In the genomic region with DNA sequence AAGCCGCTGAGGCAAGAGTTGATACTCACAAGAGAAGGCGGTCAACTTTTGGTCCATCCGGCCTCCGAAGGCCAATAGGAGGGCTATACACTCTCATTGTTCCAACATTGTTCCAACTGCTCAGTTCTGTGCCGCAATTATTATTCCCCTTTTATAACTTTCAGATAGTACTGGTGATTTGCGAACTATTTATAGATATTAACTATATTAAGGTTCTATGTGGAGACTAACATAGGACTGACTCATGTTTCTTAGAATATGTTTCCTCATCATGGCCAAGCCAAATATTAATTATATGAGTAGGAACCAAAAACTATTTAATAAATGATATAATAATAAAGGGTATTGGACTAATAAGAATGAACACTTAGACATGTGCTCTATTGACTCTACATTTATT, we compare ENCODE assay signal across 28 cellular contexts.
"Had no signal": no experiment of that assay in that cellular context is flagged by ENCODE, and none has a peak within 500 bp of the region (broad histone marks: within the 10 kb centered on the region; RNA-seq: fewer than 3 reads in every experiment).

No MANE protein-coding gene starts in this region.

- H3K9me3 ChIP-seq: esophagus squamous epithelium, mucosa of descending colon, ovary, sigmoid colon, thoracic aorta, transverse colon, upper lobe of right lung, uterus had no signal

- H3K4me3 ChIP-seq: coronary artery, esophagus squamous epithelium, hepatocyte, mucosa of descending colon, ovary, sigmoid colon, thoracic aorta, transverse colon, upper lobe of right lung, uterus had no signal

- H3K9me3 Mint-ChIP-seq: central memory CD8-positive, alpha-beta T cell; mesothelial cell of epicardium; natural killer cell; stimulated activated naive B cell treated with anti-CD40 and anti-IgM and Interleukin-4, amounts not matched to agents 10 μg/mL and 1 μg/mL and 100 μg/mL, for 72 hours; stimulated activated naive CD8-positive, alpha-beta T cell treated with anti-CD3 and anti-CD28 coated beads, Interleukin-15, Interleukin-2, amounts not matched to agents 100 ng/mL and 50 ng/mL, for 24 hours had no signal

- H3K36me3 Mint-ChIP-seq: natural killer cell; stimulated activated naive B cell treated with anti-CD40 and anti-IgM and Interleukin-4, amounts not matched to agents 10 μg/mL and 1 μg/mL and 100 μg/mL, for 72 hours had no signal

- H3K36me3 ChIP-seq: esophagus squamous epithelium, ovary, sigmoid colon, transverse colon, upper lobe of right lung, uterus had no signal

- H3K4me3 Mint-ChIP-seq: central memory CD8-positive, alpha-beta T cell; mesothelial cell of epicardium; natural killer cell; stimulated activated naive B cell treated with anti-CD40 and anti-IgM and Interleukin-4, amounts not matched to agents 10 μg/mL and 1 μg/mL and 100 μg/mL, for 72 hours; stimulated activated naive CD8-positive, alpha-beta T cell treated with anti-CD3 and anti-CD28 coated beads, Interleukin-15, Interleukin-2, amounts not matched to agents 100 ng/mL and 50 ng/mL, for 24 hours had no signal

- H3K27me3 Mint-ChIP-seq: stimulated activated naive B cell treated with anti-CD40 and anti-IgM and Interleukin-4, amounts not matched to agents 10 μg/mL and 1 μg/mL and 100 μg/mL, for 72 hours; stimulated activated naive CD8-positive, alpha-beta T cell treated with anti-CD3 and anti-CD28 coated beads, Interleukin-15, Interleukin-2, amounts not matched to agents 100 ng/mL and 50 ng/mL, for 24 hours had no signal

- H3K4me1 ChIP-seq: upper lobe of right lung, uterus had no signal

- H3K27ac Mint-ChIP-seq: mesothelial cell of epicardium; natural killer cell; stimulated activated naive B cell treated with anti-CD40 and anti-IgM and Interleukin-4, amounts not matched to agents 10 μg/mL and 1 μg/mL and 100 μg/mL, for 72 hours; stimulated activated naive CD8-positive, alpha-beta T cell treated with anti-CD3 and anti-CD28 coated beads, Interleukin-15, Interleukin-2, amounts not matched to agents 100 ng/mL and 50 ng/mL, for 24 hours had no signal

- H3K4me2 ChIP-seq: hepatocyte had no signal

- H2AFZ ChIP-seq: hepatocyte had no signal

- H3K27me3 ChIP-seq: esophagus squamous epithelium, hepatocyte, ovary, sigmoid colon, transverse colon, upper lobe of right lung, uterus had no signal

- H3K4me1 Mint-ChIP-seq: central memory CD8-positive, alpha-beta T cell; natural killer cell had no signal

- H3K27ac ChIP-seq: coronary artery, esophagus squamous epithelium, hepatocyte, ovary, thoracic aorta, upper lobe of right lung, uterus had no signal

- DNase-seq: dermis blood vessel endothelial cell; effector memory CD4-positive, alpha-beta T cell; erythroblast; esophagus squamous epithelium; foreskin melanocyte; head of caudate nucleus; kidney; mesenchymal stem cell; mucosa of descending colon; natural killer cell; occipital lobe; ovary; posterior cingulate gyrus; sigmoid colon; small intestine; stimulated activated CD4-positive, alpha-beta T cell treated with anti-CD3 and anti-CD28 coated beads, Interleukin-15, amount 100 ng/mL, for 24 hours; stimulated activated CD4-positive, alpha-beta T cell treated with anti-CD3 and anti-CD28 coated beads, Interleukin-2, amount 100 ng/mL, for 48 hours; stimulated activated naive B cell treated with anti-CD40 and anti-IgM and Interleukin-4, amounts not matched to agents 10 μg/mL and 1 μg/mL and 100 μg/mL, for 72 hours; transverse colon; upper lobe of right lung; uterus had no signal

- ATAC-seq: left lobe of liver; mucosa of descending colon; natural killer cell; stimulated activated naive B cell treated with anti-CD40 and anti-IgM and Interleukin-4, amounts not matched to agents 10 μg/mL and 1 μg/mL and 100 μg/mL, for 72 hours; upper lobe of right lung had no signal
